In the genomic region with DNA sequence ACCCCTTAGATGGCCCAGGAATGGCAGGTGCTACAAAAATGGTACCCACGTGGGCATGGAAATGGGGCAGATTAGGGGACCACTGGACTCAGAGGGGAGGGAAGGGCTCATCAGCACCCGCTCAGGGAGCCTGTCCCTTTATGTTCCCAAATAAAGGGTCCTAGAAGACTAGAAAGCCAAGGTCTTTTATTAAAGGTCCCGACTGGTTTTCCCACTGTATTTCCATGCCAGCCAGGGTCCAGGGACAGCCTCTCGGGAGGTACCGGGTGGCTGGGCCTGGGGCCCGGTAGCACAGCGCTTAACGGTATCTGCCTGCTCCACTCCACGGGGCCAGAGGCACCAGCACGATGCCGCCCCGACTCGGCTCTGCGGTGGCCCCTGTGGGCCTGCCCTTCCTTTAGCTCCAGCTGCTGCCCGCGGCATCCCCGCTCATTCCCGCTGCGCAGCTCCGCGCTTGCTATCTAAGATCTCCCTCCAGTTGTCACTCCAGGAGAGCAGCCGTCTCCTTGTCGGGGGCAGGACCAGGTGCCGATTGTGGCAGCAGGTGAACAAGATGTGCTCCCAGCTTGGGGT, we compare ENCODE assay signal across 6 cellular contexts. TPM values are rescaled to one million over a fixed set of nuclear protein-coding genes. Genes with fewer than 3 reads are reported as not detected.
A peak's percentile ranks its signal among the peaks of the same experiment; 100 is the strongest.
DNase-seq lines count a peak whose midpoint lies in the region; ATAC-seq and TF ChIP-seq lines count a peak whose summit lies in the region.

No MANE protein-coding gene starts in this region.

- no peak overlapping the region for H3K23ac ChIP-seq in trophoblast cell (ENCODE audit: low read length)

- H2BK5ac ChIP-seq in trophoblast cell (ENCODE audit: low read depth, low read length, poor library complexity), result no peak overlapping the region

- H2BK12ac ChIP-seq in trophoblast cell (ENCODE audit: low read length), result no peak overlapping the region

- no peak overlapping the region for H3K14ac ChIP-seq in trophoblast cell (ENCODE audit: low read length)

- intact Hi-C loops in breast epithelium (cut with DNase I; ENCODE audit: low total_unique reads), result no loop called here

- H3K36me3 ChIP-seq in HUES6 (ENCODE audit: control insufficient read depth, insufficient read depth, low read length) (peaks cover 21% of the 10 kb centered on the region), breast epithelium (no peaks in the 10 kb centered on the region), trophoblast cell (ENCODE audit: control insufficient read depth in 1 of 2, insufficient read depth in 2 of 2, low read length in 2 of 2) (peaks cover 19% of the 10 kb centered on the region in 2 experiments)

- no CpG with 5 or more reads among the region's 24 CpGs for WGBS in trophoblast cell (ENCODE audit: extremely low coverage, insufficient coverage, insufficient read length)

- peak overlapping the region; percentile 94 for H3K9ac ChIP-seq in HUES6 (ENCODE audit: low read length)
- no peak overlapping the region for H3K9ac ChIP-seq in trophoblast cell (ENCODE audit: low read length)

- no peak overlapping the region for H4K91ac ChIP-seq in trophoblast cell (ENCODE audit: low read depth, low read length)

- no peak overlapping the region for H4K12ac ChIP-seq in trophoblast cell (ENCODE audit: low read depth, low read length)

- no peak overlapping the region for H3K18ac ChIP-seq in trophoblast cell (ENCODE audit: low read length)

- H3K79me2 ChIP-seq in trophoblast cell (ENCODE audit: control insufficient read depth, insufficient read depth, low read length, poor library complexity), result peaks cover 9% of the 10 kb centered on the region

- H2AFZ ChIP-seq in trophoblast cell (ENCODE audit: insufficient read depth, low read length, poor library complexity), result no peak overlapping the region

- H3K4me1 ChIP-seq in HUES6 (ENCODE audit: control insufficient read depth, insufficient read depth, low read length) (peaks cover 5% of the 10 kb centered on the region), breast epithelium (no peaks in the 10 kb centered on the region), trophoblast cell (ENCODE audit: control insufficient read depth in 1 of 2, insufficient read depth in 2 of 2, low read length in 2 of 2) (peaks cover 0 to 6% of the 10 kb centered on the region in 2 experiments)

- H3K9me3 ChIP-seq in HUES6 (ENCODE audit: control insufficient read depth, insufficient read depth, low read depth, low read length), result no peaks in the 10 kb centered on the region
- no peaks in the 10 kb centered on the region for H3K9me3 ChIP-seq in breast epithelium
- H3K9me3 ChIP-seq in trophoblast cell (ENCODE audit: insufficient read depth, low read depth, low read length), result peaks cover under 1% of the 10 kb centered on the region

- no peak overlapping the region for H2AK5ac ChIP-seq in trophoblast cell (ENCODE audit: low read length)

- H3K4me2 ChIP-seq in trophoblast cell (ENCODE audit: low read length), result peak overlapping the region; percentile 88

- ATAC-seq in GM21360 (IDR thresholded peaks at IDR 0.05; ENCODE audit: unreplicated experiment), result no peak

- no peak overlapping the region for H4K8ac ChIP-seq in trophoblast cell (ENCODE audit: low read depth, low read length)

- no peak for DNase-seq in breast epithelium (ENCODE audit: low spot score in 2 of 2)
- no peak for DNase-seq in trophoblast cell
- DNase-seq in DMS153 (lab: John Stamatoyannopoulos, UW), result no peak
- no peak for DNase-seq in stimulated activated CD4-positive, alpha-beta T cell treated with anti-CD3 and anti-CD28 coated beads, Interleukin-4, amount 100 ng/mL, for 4 hours

- H3K79me1 ChIP-seq in trophoblast cell (ENCODE audit: low read length), result peaks cover 11% of the 10 kb centered on the region

- H3K4ac ChIP-seq in trophoblast cell (ENCODE audit: low read depth, low read length), result peak overlapping the region; percentile 41

- H3K4me3 ChIP-seq in HUES6 (ENCODE audit: low read depth, low read length) (peak overlapping the region; percentile 88), breast epithelium (peak overlapping the region in 2 of 3 donors; percentile 81 to 88), trophoblast cell (ENCODE audit: low read depth, low read length) (peak overlapping the region; percentile 87)

- H2BK120ac ChIP-seq in trophoblast cell (ENCODE audit: insufficient read depth, low read length, poor library complexity), result no peak overlapping the region

- TF ChIP-seq POLR2A in breast epithelium (IDR thresholded peaks at IDR 0.05), result no peak

- H3K27ac ChIP-seq in HUES6 (ENCODE audit: low read depth, low read length), result no peak overlapping the region
- peak overlapping the region; percentile 84 to 85 for H3K27ac ChIP-seq in breast epithelium
- H3K27ac ChIP-seq in trophoblast cell (ENCODE audit: low read depth, low read length), result no peak overlapping the region

- TF ChIP-seq CTCF in breast epithelium (IDR thresholded peaks at IDR 0.05), result no peak

- no peaks in the 10 kb centered on the region for H3K27me3 ChIP-seq in HUES6 (ENCODE audit: control insufficient read depth, insufficient read depth, low read length)
- no peaks in the 10 kb centered on the region for H3K27me3 ChIP-seq in breast epithelium
- no peaks in the 10 kb centered on the region for H3K27me3 ChIP-seq in trophoblast cell (ENCODE audit: insufficient read depth, low read length)

RNA-seq across cellular contexts. Expression of a gene that starts 1.4 kb away (rescaled TPM):
- total RNA-seq in breast epithelium, result 100 to 1,000 TPM in 1 of 3 donors, 10 to 100 TPM in 2; 79.6 to 106 (median 91.4) TPM
- polyA plus RNA-seq in trophoblast cell (2013), result 45.3 and 47.2 TPM in 2 replicates

RNA-seq across cellular contexts. Expression of a gene that starts 20.4 kb away (rescaled TPM):
- total RNA-seq in breast epithelium, result 1 to 10 TPM; 3.4 to 6.7 (median 5.6) TPM
- 8.6 and 8.7 TPM in 2 replicates for polyA plus RNA-seq in trophoblast cell (2013)

RNA-seq across cellular contexts. Expression of a gene that starts 24.2 kb away (rescaled TPM):
- total RNA-seq in breast epithelium, result 10 to 100 TPM in 2 of 3 donors, 1 to 10 TPM in 1; 9.9 to 30.5 (median 24.9) TPM
- polyA plus RNA-seq in trophoblast cell (2013), result 301 and 304 TPM in 2 replicates

RNA-seq across cellular contexts. Expression of a gene that starts 42.4 kb away (rescaled TPM):
- 10 to 100 TPM in 2 of 3 donors, 1 to 10 TPM in 1; 9.0 to 19.8 (median 18.4) TPM for total RNA-seq in breast epithelium
- 18.8 and 19.2 TPM in 2 replicates for polyA plus RNA-seq in trophoblast cell (2013)

RNA-seq across cellular contexts. Expression of a gene that starts 52.6 kb away (rescaled TPM):
- total RNA-seq in breast epithelium, result 10 to 100 TPM; 68.8 to 78.6 (median 74.6) TPM
- polyA plus RNA-seq in trophoblast cell (2013), result 194 and 209 TPM in 2 replicates

Comparison
In these comparisons a context has a peak if more than half of its experiments do, and no peak if none do; other contexts are left out.
1. H3K27ac ChIP-seq: peak in breast epithelium (2 of 2); none in HUES6 (single experiment) and trophoblast cell (single experiment).
2. Peak in every context shown above with its lines, with median percentiles within 50 percentile points of each other: H3K4me3 ChIP-seq.